Comparison of ENCODE assay signal across 8 cellular contexts in genomic region chr12:80195143-80195726, GRCh38.
DNase-seq lines count a peak whose midpoint lies in the region; TF ChIP-seq lines count a peak whose summit lies in the region.

No MANE protein-coding gene starts in this region.

- H3K36me3 ChIP-seq in neural cell (ENCODE audit: insufficient read depth, low read length), result no peaks in the 10 kb centered on the region

- H3K4me2 ChIP-seq in neural cell (ENCODE audit: low read length), result no peak overlapping the region

- H3K27me3 ChIP-seq in neural cell (ENCODE audit: insufficient read depth, low read depth, low read length), result no peaks in the 10 kb centered on the region

- TF ChIP-seq EP300 in neural cell (conservative IDR thresholded peaks at IDR 0.05; ENCODE audit: poor library complexity, severe bottlenecking), result no peak

- H3K79me2 ChIP-seq in neural cell (replicated peaks; ENCODE audit: insufficient read depth, low read length), result no peaks in the 10 kb centered on the region

- no peaks in the 10 kb centered on the region for H4K20me1 ChIP-seq in neural cell (ENCODE audit: insufficient read depth)

- no peak overlapping the region for H2AFZ ChIP-seq in neural cell (ENCODE audit: low read depth, low read length)

- H3F3A ChIP-seq in neural cell (ENCODE audit: insufficient read depth, low read length, poor library complexity, severe bottlenecking), result no peaks in the 10 kb centered on the region

- DNase-seq in GM12864 (ENCODE audit: low read depth), result no peak
- peak; percentile 31 for DNase-seq in HFF-Myc (ENCODE audit: extremely low read depth, low read depth)
- DNase-seq in NCI-H510A (lab: John Stamatoyannopoulos, UW), result peak; percentile 7
- no peak for DNase-seq in coronary artery (ENCODE audit: low spot score)
- DNase-seq in NCI-H2196 (lab: John Stamatoyannopoulos, UW; ENCODE audit: unreplicated experiment), result no peak
- DNase-seq in ureter (ENCODE audit: low spot score), result no peak
- DNase-seq in NCI-H524 treated with DMSO at 0.1 percent for 48 hours (lab: John Stamatoyannopoulos, UW), result no peak

- H3K4me3 ChIP-seq in GM12864 (ENCODE audit: low read depth, low read length), result no peak overlapping the region
- H3K4me3 ChIP-seq in HFF-Myc (replicated peaks; ENCODE audit: low read depth, low read length), result no peak overlapping the region
- H3K4me3 ChIP-seq in coronary artery, result no peak overlapping the region
- no peak overlapping the region for H3K4me3 ChIP-seq in neural cell (ENCODE audit: low read length)

- no peaks in the 10 kb centered on the region for H3K9me3 ChIP-seq in neural cell (ENCODE audit: low read length)

- peak; percentile 67 for TF ChIP-seq CTCF in GM12864 (IDR thresholded peaks at IDR 0.05; ENCODE audit: low read depth, low read length, missing control alignments)
- TF ChIP-seq CTCF in HFF-Myc (IDR thresholded peaks at IDR 0.05; ENCODE audit: low read depth, low read length, missing control alignments), result peak; percentile 73
- TF ChIP-seq CTCF in coronary artery (IDR thresholded peaks at IDR 0.05), result peak; percentile 16
- TF ChIP-seq CTCF in neural cell (IDR thresholded peaks at IDR 0.05; ENCODE audit: poor library complexity, severe bottlenecking), result peak; percentile 75

- no peak overlapping the region for H3K9ac ChIP-seq in neural cell (ENCODE audit: low read length)

- H3K27ac ChIP-seq in coronary artery (no peak overlapping the region), neural cell (ENCODE audit: low read length) (no peak overlapping the region)

- peak; percentile 72 for TF ChIP-seq RAD21 in neural cell (conservative IDR thresholded peaks at IDR 0.05)

- no peaks in the 10 kb centered on the region for H3K9me2 ChIP-seq in neural cell (ENCODE audit: insufficient read depth, low read length)

TF ChIP-seq in neural cell, 6 proteins besides CTCF, POLR2A, EP300 and RAD21:
- TF ChIP-seq POLR2AphosphoS5 (IDR thresholded peaks at IDR 0.05), result no peak
- peak; percentile 86 for TF ChIP-seq SMC3 (conservative IDR thresholded peaks at IDR 0.05; ENCODE audit: poor library complexity)
TF ChIP-seq in neural cell: peak in this region for 1.

Comparison
In these comparisons a context has a peak if more than half of its experiments do, and no peak if none do; other contexts are left out.
1. DNase-seq: peak in HFF-Myc (single experiment) and NCI-H510A (single experiment); none in GM12864 (single experiment), coronary artery (single experiment), NCI-H2196 (single experiment), ureter (single experiment) and NCI-H524 treated with DMSO at 0.1 percent for 48 hours (single experiment).
2. CTCF ChIP-seq: peak in every context shown above with its lines; median percentile 75 in neural cell; 73 in HFF-Myc; 67 in GM12864; 16 in coronary artery.